28 cellular contexts compared by ENCODE assay signal in genomic region chr6:90045535-90045934, GRCh38.
DNase-seq lines count a peak whose midpoint lies in the region; ATAC-seq and TF ChIP-seq lines count a peak whose summit lies in the region.
"Had no signal": no experiment of that assay in that cellular context is flagged by ENCODE, and none has a peak within 500 bp of the region (broad histone marks: within the 10 kb centered on the region; RNA-seq: fewer than 3 reads in every experiment).

No MANE protein-coding gene starts in this region.

- TF ChIP-seq CTCF in activated CD8-positive, alpha-beta T cell treated with anti-CD3 and anti-CD28 coated beads for 36 hours (IDR thresholded peaks at IDR 0.05): no peak
- TF ChIP-seq CTCF in fibroblast of the aortic adventitia (IDR thresholded peaks at IDR 0.05; ENCODE audit: insufficient read depth, low read length): no peak
- TF ChIP-seq CTCF in PC-3 (conservative IDR thresholded peaks at IDR 0.05; ENCODE audit: low read depth, low read length): no peak

- no peaks in the 10 kb centered on the region for H3K79me2 ChIP-seq in PC-3 (ENCODE audit: low read length)

- no peaks in the 10 kb centered on the region for H3K36me3 ChIP-seq in PC-3 (ENCODE audit: low read depth, low read length)
- H3K36me3 ChIP-seq: ovary, upper lobe of left lung had no signal

- H3K9me3 Mint-ChIP-seq in activated naive CD8-positive, alpha-beta T cell (ENCODE audit: low read depth): no peaks in the 10 kb centered on the region
- H3K9me3 Mint-ChIP-seq in activated naive CD8-positive, alpha-beta T cell treated with anti-CD3 and anti-CD28 coated beads, Interleukin-2, amount 50 U/mL, for 24 hours: no peaks in the 10 kb centered on the region
- no peaks in the 10 kb centered on the region for H3K9me3 Mint-ChIP-seq in activated CD8-positive, alpha-beta T cell treated with anti-CD3 and anti-CD28 coated beads for 36 hours
- H3K9me3 Mint-ChIP-seq in stimulated activated naive CD8-positive, alpha-beta T cell treated with anti-CD3 and anti-CD28 coated beads, Interleukin-15, amount 100 ng/mL, for 72 hours: no peaks in the 10 kb centered on the region
- H3K9me3 Mint-ChIP-seq: activated naive CD8-positive, alpha-beta T cell treated with anti-CD3 and anti-CD28 coated beads, Interleukin-2, amount 10 ng/mL, durations not matched to agents 7 days and 5 days; H9; mesothelial cell of epicardium; natural killer cell had no signal

- 0 out of 2 replicates have a peak, but pooled peaks cover 8% of the 10 kb centered on the region for H3K4me1 ChIP-seq in PC-3 (ENCODE audit: insufficient read depth, low read length)
- H3K4me1 ChIP-seq: BLaER1, upper lobe of left lung had no signal

- H3K9me2 ChIP-seq in PC-3 (replicated peaks; ENCODE audit: low read length): 0 out of 2 replicates have a peak, but pooled peaks cover 3% of the 10 kb centered on the region

- H3K4me1 Mint-ChIP-seq in activated naive CD8-positive, alpha-beta T cell (ENCODE audit: low read depth): peaks cover 37% of the 10 kb centered on the region
- peaks cover 3% of the 10 kb centered on the region for H3K4me1 Mint-ChIP-seq in activated naive CD8-positive, alpha-beta T cell treated with anti-CD3 and anti-CD28 coated beads, Interleukin-2, amount 50 U/mL, for 24 hours
- H3K4me1 Mint-ChIP-seq in activated CD8-positive, alpha-beta T cell treated with anti-CD3 and anti-CD28 coated beads for 36 hours (ENCODE audit: low read depth): peaks cover 36% of the 10 kb centered on the region
- peaks cover 4% of the 10 kb centered on the region for H3K4me1 Mint-ChIP-seq in stimulated activated naive CD8-positive, alpha-beta T cell treated with anti-CD3 and anti-CD28 coated beads, Interleukin-15, amount 100 ng/mL, for 72 hours
- H3K4me1 Mint-ChIP-seq: H9 had no signal

- H3K36me3 Mint-ChIP-seq in activated naive CD8-positive, alpha-beta T cell: peaks cover 23% of the 10 kb centered on the region
- H3K36me3 Mint-ChIP-seq in activated naive CD8-positive, alpha-beta T cell treated with anti-CD3 and anti-CD28 coated beads, Interleukin-2, amount 50 U/mL, for 24 hours (ENCODE audit: low read depth): peaks cover 52% of the 10 kb centered on the region
- peaks cover 30% of the 10 kb centered on the region for H3K36me3 Mint-ChIP-seq in activated CD8-positive, alpha-beta T cell treated with anti-CD3 and anti-CD28 coated beads for 36 hours (ENCODE audit: low read depth)
- H3K36me3 Mint-ChIP-seq: brain, mesothelial cell of epicardium, natural killer cell had no signal

- H2AFZ ChIP-seq in PC-3 (ENCODE audit: low read length): no peak overlapping the region

- no peak overlapping the region for H3K4me3 Mint-ChIP-seq in activated naive CD8-positive, alpha-beta T cell
- H3K4me3 Mint-ChIP-seq in activated naive CD8-positive, alpha-beta T cell treated with anti-CD3 and anti-CD28 coated beads, Interleukin-2, amount 50 U/mL, for 24 hours: no peak overlapping the region
- H3K4me3 Mint-ChIP-seq in activated CD8-positive, alpha-beta T cell treated with anti-CD3 and anti-CD28 coated beads for 36 hours: no peak overlapping the region
- peak overlapping the region in 1 of 2 donors; percentile 45 for H3K4me3 Mint-ChIP-seq in stimulated activated naive CD8-positive, alpha-beta T cell treated with anti-CD3 and anti-CD28 coated beads, Interleukin-15, amount 100 ng/mL, for 72 hours
- H3K4me3 Mint-ChIP-seq: activated naive CD8-positive, alpha-beta T cell treated with anti-CD3 and anti-CD28 coated beads, Interleukin-2, amount 10 ng/mL, durations not matched to agents 7 days and 5 days; brain; H9; mesothelial cell of epicardium; natural killer cell had no signal

- BruUV-seq in PC-3 (replicated peaks; lab: Mats Ljungman, UMichigan): no TSS peak

- no peak for ATAC-seq in activated naive CD8-positive, alpha-beta T cell treated with anti-CD3 and anti-CD28 coated beads, Interleukin-2, amount 50 U/mL, for 24 hours
- no peak for ATAC-seq in activated CD8-positive, alpha-beta T cell treated with anti-CD3 and anti-CD28 coated beads for 36 hours
- no peak for ATAC-seq in stimulated activated naive CD8-positive, alpha-beta T cell treated with anti-CD3 and anti-CD28 coated beads, Interleukin-15, amount 100 ng/mL, for 72 hours
- ATAC-seq in PC-3: no peak

- H3K27me3 Mint-ChIP-seq in activated naive CD8-positive, alpha-beta T cell: no peaks in the 10 kb centered on the region
- no peaks in the 10 kb centered on the region for H3K27me3 Mint-ChIP-seq in activated naive CD8-positive, alpha-beta T cell treated with anti-CD3 and anti-CD28 coated beads, Interleukin-2, amount 50 U/mL, for 24 hours
- no peaks in the 10 kb centered on the region for H3K27me3 Mint-ChIP-seq in activated CD8-positive, alpha-beta T cell treated with anti-CD3 and anti-CD28 coated beads for 36 hours
- no peaks in the 10 kb centered on the region for H3K27me3 Mint-ChIP-seq in stimulated activated naive CD8-positive, alpha-beta T cell treated with anti-CD3 and anti-CD28 coated beads, Interleukin-15, amount 100 ng/mL, for 72 hours
- H3K27me3 Mint-ChIP-seq: activated naive CD8-positive, alpha-beta T cell treated with anti-CD3 and anti-CD28 coated beads, Interleukin-2, amount 10 ng/mL, durations not matched to agents 7 days and 5 days; brain had no signal

- no peaks in the 10 kb centered on the region for H4K20me1 ChIP-seq in PC-3 (ENCODE audit: low read length)

- peak overlapping the region; percentile 85 for H3K27ac Mint-ChIP-seq in activated naive CD8-positive, alpha-beta T cell
- no peak overlapping the region for H3K27ac Mint-ChIP-seq in activated naive CD8-positive, alpha-beta T cell treated with anti-CD3 and anti-CD28 coated beads, Interleukin-2, amount 50 U/mL, for 24 hours
- peak overlapping the region; percentile 81 for H3K27ac Mint-ChIP-seq in activated CD8-positive, alpha-beta T cell treated with anti-CD3 and anti-CD28 coated beads for 36 hours
- peak overlapping the region; percentile 7 to 89 for H3K27ac Mint-ChIP-seq in stimulated activated naive CD8-positive, alpha-beta T cell treated with anti-CD3 and anti-CD28 coated beads, Interleukin-15, amount 100 ng/mL, for 72 hours
- H3K27ac Mint-ChIP-seq: H9, mesothelial cell of epicardium, natural killer cell had no signal

- CTCF ChIA-PET in activated CD8-positive, alpha-beta T cell treated with anti-CD3 and anti-CD28 coated beads for 36 hours (lab: Charles Lee): interaction anchor here (1.5 to 1.7 kb wide), 2 partner anchors 17 to 88 kb away, joined by 3 read pairs; no protein-coding TSS in a partner anchor
- CTCF ChIA-PET in PC-3 (lab: Charles Lee): no interaction called here

- H3K27me3 ChIP-seq in PC-3 (ENCODE audit: low read length): no peaks in the 10 kb centered on the region
- H3K27me3 ChIP-seq: BLaER1, ovary, upper lobe of left lung had no signal

- no peak overlapping the region for H3K9ac ChIP-seq in PC-3 (ENCODE audit: low read length)
- H3K9ac ChIP-seq: BLaER1 had no signal

- no peaks in the 10 kb centered on the region for H3K9me3 ChIP-seq in PC-3 (ENCODE audit: low read length)
- H3K9me3 ChIP-seq: BLaER1, ovary, upper lobe of left lung had no signal

- H3K4me2 ChIP-seq in PC-3 (ENCODE audit: low read length): no peak overlapping the region
- H3K4me2 ChIP-seq: BLaER1 had no signal

- POLR2A ChIA-PET in activated CD8-positive, alpha-beta T cell treated with anti-CD3 and anti-CD28 coated beads for 36 hours (lab: Charles Lee): interaction anchor here (0.7 to 1.3 kb wide), 5 partner anchors 9 to 35 kb away, joined by 3 read pairs; no protein-coding TSS in a partner anchor
- POLR2A ChIA-PET in PC-3 (lab: Charles Lee; ENCODE audit: unreplicated experiment): no interaction called here

- H3F3A ChIP-seq in PC-3 (ENCODE audit: low read length, unreplicated experiment): no peaks in the 10 kb centered on the region

- no peak overlapping the region for H3K27ac ChIP-seq in PC-3 (ENCODE audit: low read length)
- H3K27ac ChIP-seq: BLaER1, ovary, upper lobe of left lung had no signal

- no peak for DNase-seq in activated naive CD8-positive, alpha-beta T cell treated with anti-CD3 and anti-CD28 coated beads, Interleukin-2, amount 50 U/mL, for 24 hours
- DNase-seq in activated CD8-positive, alpha-beta T cell treated with anti-CD3 and anti-CD28 coated beads for 36 hours: no peak
- DNase-seq in fibroblast of the aortic adventitia (ENCODE audit: low read depth): peak; percentile 16
- DNase-seq in stimulated activated naive CD8-positive, alpha-beta T cell treated with anti-CD3 and anti-CD28 coated beads, Interleukin-15, amount 100 ng/mL, for 72 hours: no peak
- no peak for DNase-seq in cardiac septum (ENCODE audit: low spot score)
- DNase-seq in PC-3: no peak
- DNase-seq in HuH-7.5 (ENCODE audit: low spot score): no peak
- DNase-seq: activated CD4-positive, CD25-positive, alpha-beta regulatory T cell treated with anti-CD3 and anti-CD28 coated beads, Interleukin-2, amount 50 U/mL, for 72 hours; activated naive CD8-positive, alpha-beta T cell treated with anti-CD3 and anti-CD28 coated beads, Interleukin-2, amount 10 ng/mL, durations not matched to agents 7 days and 5 days; DMS53; GF-D8; H9; kidney; natural killer cell; NCI-H1436; NCI-H2081 treated with DMSO at 0.1 percent for 48 hours; NCI-H345; NCI-H748 treated with DMSO at 0.1 percent for 48 hours; ovary; RPMI8226; small intestine; stimulated activated CD4-positive, alpha-beta T cell treated with anti-CD3 and anti-CD28 coated beads, Interleukin-1b, Interleukin-23, amount 100 ng/mL, for 48 hours; T-helper 1 cell; upper lobe of left lung had no signal

- H3K4me3 ChIP-seq in fibroblast of the aortic adventitia (ENCODE audit: low read depth, low read length): no peak overlapping the region
- H3K4me3 ChIP-seq in PC-3 (ENCODE audit: low read length): no peak overlapping the region
- H3K4me3 ChIP-seq: BLaER1, ovary, upper lobe of left lung had no signal

- intact Hi-C loops in activated CD8-positive, alpha-beta T cell treated with anti-CD3 and anti-CD28 coated beads for 36 hours (cut with micrococcal nuclease): no loop called here
- intact Hi-C loops in cardiac septum (cut with DNase I) (no loop called here), PC-3 (cut with micrococcal nuclease) (no loop called here)
